In genomic region chr11:105046898-105047579, GRCh38 we compare ENCODE assay signal across 8 cellular contexts. TPM values are rescaled to one million over a fixed set of nuclear protein-coding genes. Genes with fewer than 3 reads are reported as not detected.
DNase-seq lines count a peak whose midpoint lies in the region; ATAC-seq, FAIRE-seq and TF ChIP-seq lines count a peak whose summit lies in the region.

No MANE protein-coding gene starts in this region.

- H3K36me3 ChIP-seq in mammary epithelial cell (ENCODE audit: insufficient read depth, low read length) (no peaks in the 10 kb centered on the region), left lung (no peaks in the 10 kb centered on the region), kidney (ENCODE audit: control insufficient read depth in 1 of 2, insufficient read depth in 2 of 2, low read length in 2 of 2) (no peaks in the 10 kb centered on the region)

- H3K9ac ChIP-seq in mammary epithelial cell (ENCODE audit: insufficient read depth, low read length), result no peak overlapping the region
- no peak overlapping the region for H3K9ac ChIP-seq in kidney (ENCODE audit: low read length in 2 of 2)

- no peaks in the 10 kb centered on the region for H3K9me3 ChIP-seq in mammary epithelial cell (replicated peaks; ENCODE audit: insufficient read depth, low read length)
- H3K9me3 ChIP-seq in left lung, result no peaks in the 10 kb centered on the region
- no peaks in the 10 kb centered on the region for H3K9me3 ChIP-seq in kidney (ENCODE audit: control insufficient read depth in 1 of 2, low read length in 2 of 2)

- H3K4me3 ChIP-seq in mammary epithelial cell (replicated peaks in 1 of 3; ENCODE audit: insufficient read depth in 1 of 3, low read depth in 2 of 3, low read length in 3 of 3), result no peak overlapping the region
- no peak overlapping the region for H3K4me3 ChIP-seq in left lung
- H3K4me3 ChIP-seq in kidney (ENCODE audit: low read length in 2 of 2), result no peak overlapping the region

- no peak for FAIRE-seq in kidney (lab: Jason Lieb, UNC)

- TF ChIP-seq CTCF in mammary epithelial cell (conservative IDR thresholded peaks at IDR 0.05 in 1 of 2, IDR thresholded peaks at IDR 0.05 in 1 of 2; ENCODE audit: extremely low read depth in 1 of 2, insufficient read depth in 1 of 2, low read depth in 1 of 2, low read length in 2 of 2), result no peak
- TF ChIP-seq CTCF in left lung (IDR thresholded peaks at IDR 0.05), result no peak
- no peak for TF ChIP-seq CTCF in kidney (IDR thresholded peaks at IDR 0.05; ENCODE audit: borderline replicate concordance, extremely low read depth, insufficient read depth)

- in situ Hi-C loops in mammary epithelial cell (cut with MboI; ENCODE audit: low sequenced_read_pairs in 2 of 2), result loop anchor here in 1 of 2 donors (25.0 kb wide), 1 partner anchor 90 kb away; the partner anchor contains the start of gene CARD18

- whole genome bisulfite sequencing in mammary epithelial cell (ENCODE audit: low coverage, missing lambda C conversion rate), result 50% methylated on average over 6 of the region's 8 CpGs

- intact Hi-C loops in left cardiac atrium (cut with DNase I) (loop anchor here in 1 of 2 donors (10.0 kb wide), 1 partner anchor 72 kb away; no protein-coding TSS in a partner anchor), cardiac septum (cut with DNase I) (no loop called here), mammary epithelial cell (cut with micrococcal nuclease) (no loop called here), left lung (cut with DNase I) (loop anchor here in 1 of 2 donors (10.0 kb wide), 1 partner anchor 198 kb away; no protein-coding TSS in a partner anchor), kidney (cut with DNase I) (no loop called here)

- peak; percentile 22 for DNase-seq in left cardiac atrium
- DNase-seq in cardiac septum (ENCODE audit: low spot score), result no peak
- DNase-seq in mammary epithelial cell, result peak; percentile 81
- DNase-seq in left lung, result peak in 1 of 2 donors; percentile 53
- DNase-seq in kidney, result no peak
- DNase-seq in germinal center (ENCODE audit: low spot score), result no peak

- ATAC-seq in left cardiac atrium (peak; percentile 38 to 78), left lung (peak; percentile 81), HG02938 (IDR thresholded peaks at IDR 0.05; ENCODE audit: unreplicated experiment) (no peak), HG02588 (IDR thresholded peaks at IDR 0.05; ENCODE audit: unreplicated experiment) (no peak)

- no TSS peak for BruUV-seq in mammary epithelial cell (replicated peaks; lab: Mats Ljungman, UMichigan)

- no peaks in the 10 kb centered on the region for H4K20me1 ChIP-seq in mammary epithelial cell (ENCODE audit: insufficient read depth, low read length)

- H3K79me2 ChIP-seq in mammary epithelial cell (ENCODE audit: insufficient read depth, low read length), result no peaks in the 10 kb centered on the region

- dilution Hi-C loops in mammary epithelial cell (cut with HindIII; ENCODE audit: low sequenced_read_pairs), result no loop called here

- H3K27ac ChIP-seq in mammary epithelial cell (ENCODE audit: insufficient read depth, low read depth, low read length) (no peak overlapping the region), left lung (peak overlapping the region; percentile 63 to 64), kidney (ENCODE audit: low read depth in 2 of 2, low read length in 2 of 2) (no peak overlapping the region)

- H3K27me3 ChIP-seq in mammary epithelial cell (ENCODE audit: insufficient read depth, low read length) (no peaks in the 10 kb centered on the region), left lung (no peaks in the 10 kb centered on the region)

- CTCF ChIA-PET in mammary epithelial cell (lab: Charles Lee; ENCODE audit: low non-redundant PET), result no interaction called here

- no peak overlapping the region for H2AFZ ChIP-seq in mammary epithelial cell (ENCODE audit: low read depth, low read length)

- peaks cover 12% of the 10 kb centered on the region for H3K4me1 ChIP-seq in mammary epithelial cell (ENCODE audit: insufficient read depth, low read length)
- peaks cover 12 to 47% of the 10 kb centered on the region in 2 donors for H3K4me1 ChIP-seq in left lung
- no peaks in the 10 kb centered on the region for H3K4me1 ChIP-seq in kidney (ENCODE audit: control insufficient read depth in 1 of 2, insufficient read depth in 1 of 2, low read depth in 1 of 2, low read length in 2 of 2)

- peak overlapping the region; percentile 50 for H3K4me2 ChIP-seq in mammary epithelial cell (ENCODE audit: insufficient read depth, low read depth, low read length)

RNA-seq across cellular contexts. Expression of gene CARD16, which starts 1.9 kb away (rescaled TPM):
- total RNA-seq in left cardiac atrium, result 10 to 100 TPM in 1 of 2 donors, 1 to 10 TPM in 1; 6.5 to 13.3 TPM
- total RNA-seq in cardiac septum, result 6.6 TPM
- total RNA-seq in mammary epithelial cell, result 1 to 10 TPM; 2.2 to 5.8 TPM
- 9.0 TPM for polyA plus RNA-seq in mammary epithelial cell
- polyA minus RNA-seq in mammary epithelial cell, result not detected
- 10 to 100 TPM; 55.9 to 56.3 TPM for total RNA-seq in left lung
- 16.2 TPM for total RNA-seq in kidney
- polyA plus RNA-seq in kidney (ENCODE audit: insufficient read depth, low read depth, low replicate concordance), result 24.4 TPM

RNA-seq across cellular contexts. Expression of gene CASP1, which starts 12.1 kb away (rescaled TPM):
- total RNA-seq in left cardiac atrium (10 to 100 TPM; 12.6 to 22.7 TPM), cardiac septum (7.1 TPM), mammary epithelial cell (10 to 100 TPM; 44.3 to 56.1 TPM), left lung (10 to 100 TPM; 56.8 to 84.0 TPM), kidney (38.6 TPM)
- polyA plus RNA-seq in mammary epithelial cell (30.2 TPM), kidney (ENCODE audit: insufficient read depth, low read depth, low replicate concordance) (9.7 TPM)
- 112 TPM for polyA minus RNA-seq in mammary epithelial cell

RNA-seq across cellular contexts. Expression of gene CASP5, which starts 24.1 kb away (rescaled TPM):
- total RNA-seq in left cardiac atrium, result under 1 TPM in 1 of 2 donors, not detected in 1; 0.18 TPM
- not detected for total RNA-seq in cardiac septum
- under 1 TPM in 1 of 2 donors, not detected in 1; 0.17 TPM for total RNA-seq in mammary epithelial cell
- polyA plus RNA-seq in mammary epithelial cell, result not detected
- not detected for polyA minus RNA-seq in mammary epithelial cell
- total RNA-seq in left lung, result 1 to 10 TPM in 1 of 2 donors, under 1 TPM in 1; 0.50 to 3.3 TPM
- total RNA-seq in kidney, result 0.91 TPM
- polyA plus RNA-seq in kidney (ENCODE audit: insufficient read depth, low read depth, low replicate concordance), result not detected

Comparison
In these comparisons a context has a peak if more than half of its experiments do, and no peak if none do; other contexts are left out.
1. DNase-seq: peak in left cardiac atrium (single experiment) and mammary epithelial cell (single experiment); none in cardiac septum (single experiment), kidney (single experiment) and germinal center (single experiment).
2. ATAC-seq: peak in left cardiac atrium (2 of 2) and left lung (single experiment); none in HG02938 (single experiment) and HG02588 (single experiment).
3. H3K27ac ChIP-seq: peak in left lung (2 of 2); none in mammary epithelial cell (single experiment) and kidney (0 of 2).